In genomic region chr7:94432799-94433198, GRCh38 we compare ENCODE assay signal across 23 cellular contexts. TPM values are rescaled to one million over a fixed set of nuclear protein-coding genes. Genes with fewer than 3 reads are reported as not detected.
"Had no signal": no experiment of that assay in that cellular context is flagged by ENCODE, and none has a peak within 500 bp of the region (broad histone marks: within the 10 kb centered on the region; RNA-seq: fewer than 3 reads in every experiment).

No MANE protein-coding gene starts in this region.

- H3K9me3 ChIP-seq: esophagus squamous epithelium, heart right ventricle, lower lobe of right lung, ovary, prostate gland, right atrium auricular region, thoracic aorta, vagina had no signal

- H3K36me3 Mint-ChIP-seq: activated naive CD4-positive, alpha-beta T cell treated with anti-CD3 and anti-CD28 coated beads, Interleukin-2, amount 50 U/mL, for 24 hours; naive thymus-derived CD8-positive, alpha-beta T cell had no signal

- H3K4me1 Mint-ChIP-seq: activated naive CD4-positive, alpha-beta T cell treated with anti-CD3 and anti-CD28 coated beads, Interleukin-2, amount 50 U/mL, for 24 hours had no signal

- H3K9me3 Mint-ChIP-seq: activated naive CD4-positive, alpha-beta T cell treated with anti-CD3 and anti-CD28 coated beads, Interleukin-2, amount 50 U/mL, for 24 hours; endodermal cell; naive thymus-derived CD8-positive, alpha-beta T cell; type B pancreatic cell; WTC11 had no signal

- H3K27ac Mint-ChIP-seq: activated naive CD4-positive, alpha-beta T cell treated with anti-CD3 and anti-CD28 coated beads, Interleukin-2, amount 50 U/mL, for 24 hours; endodermal cell; naive thymus-derived CD8-positive, alpha-beta T cell; type B pancreatic cell; WTC11 had no signal

- H3K27me3 ChIP-seq: ovary, right atrium auricular region, vagina had no signal

- H3K36me3 ChIP-seq: ovary, prostate gland, right atrium auricular region had no signal

- H3K4me3 Mint-ChIP-seq: activated naive CD4-positive, alpha-beta T cell treated with anti-CD3 and anti-CD28 coated beads, Interleukin-2, amount 50 U/mL, for 24 hours; endodermal cell; naive thymus-derived CD8-positive, alpha-beta T cell; type B pancreatic cell; WTC11 had no signal

- DNase-seq: activated gamma-delta T cell treated with Interleukin-2 at 50 U/mL for 16 hours; activated T-cell treated with anti-CD3 and anti-CD28 coated beads, Interleukin-2, amount 50 U/mL, for 1 hour; cerebellar nuclear complex; cortex of kidney; endodermal cell; esophagus squamous epithelium; heart right ventricle; kidney; lower lobe of right lung; mesendoderm; naive thymus-derived CD8-positive, alpha-beta T cell; ovary; stimulated activated CD4-positive, alpha-beta T cell treated with anti-CD3 and anti-CD28 coated beads, Interleukin-4, amount 100 ng/mL, for 24 hours; stimulated activated naive CD4-positive, alpha-beta T cell treated with Interleukin-2 at 50 U/mL for 16 hours; T1000 had no signal

- H3K4me3 ChIP-seq: esophagus squamous epithelium, heart right ventricle, lower lobe of right lung, ovary, prostate gland, right atrium auricular region, thoracic aorta, vagina had no signal

- H3K4me1 ChIP-seq: esophagus squamous epithelium, prostate gland, right atrium auricular region, vagina had no signal

- H3K27me3 Mint-ChIP-seq: type B pancreatic cell had no signal

- ATAC-seq: heart right ventricle; left lobe of liver; naive thymus-derived CD8-positive, alpha-beta T cell; WTC11 had no signal

- H3K27ac ChIP-seq: esophagus squamous epithelium, heart right ventricle, lower lobe of right lung, ovary, prostate gland, right atrium auricular region, thoracic aorta, vagina had no signal

RNA-seq across cellular contexts. Expression of gene COL1A2, which starts 38.1 kb away (rescaled TPM):
- total RNA-seq: naive thymus-derived CD8-positive, alpha-beta T cell had no signal
- polyA plus RNA-seq: naive thymus-derived CD8-positive, alpha-beta T cell had no signal
